Comparison of ENCODE assay signal across 24 cellular contexts in the genomic region with DNA sequence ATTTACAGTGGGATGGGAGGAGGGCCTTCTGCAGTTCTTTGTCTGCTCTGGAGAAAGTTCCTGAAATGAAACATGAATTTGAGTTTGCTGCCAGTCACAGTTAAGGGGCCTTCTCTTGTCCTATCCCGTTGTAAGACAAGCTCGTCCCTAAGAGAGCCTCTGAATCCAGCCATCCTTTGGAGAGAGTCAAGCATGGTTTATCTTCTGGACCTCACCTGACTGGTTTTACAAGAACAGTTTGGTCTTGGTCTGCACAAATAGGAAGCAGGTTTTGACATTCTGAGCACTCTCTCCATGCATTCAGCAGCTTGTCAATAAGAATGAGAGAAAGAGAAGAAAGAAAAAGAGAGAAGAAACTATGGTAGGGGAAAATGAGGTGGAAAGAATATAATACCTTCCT. TPM values are rescaled to one million over a fixed set of nuclear protein-coding genes. Genes with fewer than 3 reads are reported as not detected.
"Had no signal": no experiment of that assay in that cellular context is flagged by ENCODE, and none has a peak within 500 bp of the region (broad histone marks: within the 10 kb centered on the region; RNA-seq: fewer than 3 reads in every experiment).

No MANE protein-coding gene starts in this region.

- H3K36me3 ChIP-seq: ascending aorta had no signal

- H3K27me3 ChIP-seq: ascending aorta, body of pancreas had no signal

- H3K9me3 ChIP-seq: ascending aorta, body of pancreas had no signal

- H3K27ac ChIP-seq: ascending aorta, body of pancreas, SK-N-MC, VCaP had no signal

- ATAC-seq: activated naive CD4-positive, alpha-beta T cell treated with anti-CD3 and anti-CD28 coated beads, Interleukin-2, amount 50 U/mL, for 72 hours; activated naive CD8-positive, alpha-beta T cell treated with anti-CD3 and anti-CD28 coated beads, Interleukin-2, amount 50 U/mL, for 24 hours; activated T-cell treated with anti-CD3 and anti-CD28 coated beads, Interleukin-2, amount 50 U/mL, for 4 hours; body of pancreas had no signal

- H3K4me3 ChIP-seq: ascending aorta, body of pancreas, SK-N-MC had no signal

- H3K4me1 ChIP-seq: ascending aorta, body of pancreas had no signal

- DNase-seq: activated CD4-positive, alpha-beta memory T cell treated with anti-CD3 and anti-CD28 coated beads for 36 hours; activated CD4-positive, alpha-beta T cell treated with anti-CD3 and anti-CD28 coated beads, Interleukin-2, amount 10 ng/mL, durations not matched to agents 7 days and 5 days; activated CD4-positive, CD25-positive, alpha-beta regulatory T cell; activated CD8-positive, alpha-beta memory T cell treated with anti-CD3 and anti-CD28 coated beads for 24 hours; activated effector memory CD4-positive, alpha-beta T cell treated with anti-CD3 and anti-CD28 coated beads, Interleukin-2, amount 50 U/mL, for 16 hours; activated naive CD4-positive, alpha-beta T cell treated with Interleukin-2 at 50 U/mL for 16 hours; activated naive CD8-positive, alpha-beta T cell treated with anti-CD3 and anti-CD28 coated beads, Interleukin-2, amount 50 U/mL, for 24 hours; activated T-cell treated with anti-CD3 and anti-CD28 coated beads, Interleukin-2, amount 50 U/mL, for 4 hours; amniotic stem cell; body of pancreas; central memory CD4-positive, alpha-beta T cell; NCI-H1092; NCI-H1694; NCI-H2029; NCI-H345; NCI-H524; NCI-H774; T-helper 1 cell had no signal

RNA-seq across cellular contexts. Expression of gene TENM3, which starts 20.4 kb away (rescaled TPM):
- total RNA-seq: activated CD4-positive, alpha-beta memory T cell treated with anti-CD3 and anti-CD28 coated beads for 36 hours; activated CD4-positive, alpha-beta T cell treated with anti-CD3 and anti-CD28 coated beads, Interleukin-2, amount 10 ng/mL, durations not matched to agents 7 days and 5 days; activated naive CD4-positive, alpha-beta T cell treated with anti-CD3 and anti-CD28 coated beads, Interleukin-2, amount 50 U/mL, for 72 hours; OCI-LY7; T-helper 2 cell treated with Interferon-gamma antibody and Interleukin-4, amounts not matched to agents 100 ng/mL and 5 ng/mL, for 36 hours had no signal
